1 cellular context compared by ENCODE assay signal in the genomic region with DNA sequence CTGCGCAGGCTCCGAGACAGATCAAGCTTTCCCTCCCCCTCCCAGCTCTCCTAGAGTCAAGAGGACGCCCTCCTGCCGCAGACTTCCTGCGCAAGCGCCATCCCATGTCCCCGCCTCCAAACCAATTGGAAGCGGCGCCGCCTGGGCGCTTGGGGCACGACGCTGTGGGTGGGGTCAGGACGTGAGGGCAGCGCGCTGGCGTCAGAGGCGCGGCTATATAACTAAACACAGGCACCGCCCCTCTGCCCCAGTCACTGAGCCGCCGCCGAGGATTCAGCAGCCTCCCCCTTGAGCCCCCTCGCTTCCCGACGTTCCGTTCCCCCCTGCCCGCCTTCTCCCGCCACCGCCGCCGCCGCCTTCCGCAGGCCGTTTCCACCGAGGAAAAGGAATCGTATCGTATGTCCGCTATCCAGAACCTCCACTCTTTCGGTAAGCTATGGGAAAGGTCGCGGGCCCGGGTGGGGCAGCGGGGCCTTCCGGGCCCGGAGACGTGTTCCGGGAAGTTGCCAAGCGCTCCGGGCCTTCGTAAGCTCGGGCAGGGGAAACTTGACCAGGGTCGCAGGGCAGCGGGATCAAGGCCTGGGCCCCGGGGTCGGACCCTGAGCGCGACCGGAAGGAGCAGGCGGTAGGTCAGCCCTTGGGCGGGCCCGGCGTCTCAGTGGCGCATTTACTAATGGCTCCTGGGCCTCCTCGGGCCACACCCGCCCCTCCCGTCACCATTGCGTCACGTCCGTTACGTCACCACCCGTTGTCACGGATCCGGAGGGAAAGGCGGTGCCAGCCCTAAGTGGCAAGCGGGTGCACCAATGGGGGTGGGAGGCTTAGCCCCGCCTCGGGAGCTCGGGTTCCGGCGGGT.
TF ChIP-seq lines count a peak whose summit lies in the region.

A gene (plus strand): TSS at position 245 of the 856 bp plus-strand sequence. CDS start 154 bp downstream, at position 399.

TF ChIP-seq in GM12878, 131 proteins besides CTCF, POLR2A, EP300 and RAD21 (continued from another document):
- TF ChIP-seq, protein P1, sequence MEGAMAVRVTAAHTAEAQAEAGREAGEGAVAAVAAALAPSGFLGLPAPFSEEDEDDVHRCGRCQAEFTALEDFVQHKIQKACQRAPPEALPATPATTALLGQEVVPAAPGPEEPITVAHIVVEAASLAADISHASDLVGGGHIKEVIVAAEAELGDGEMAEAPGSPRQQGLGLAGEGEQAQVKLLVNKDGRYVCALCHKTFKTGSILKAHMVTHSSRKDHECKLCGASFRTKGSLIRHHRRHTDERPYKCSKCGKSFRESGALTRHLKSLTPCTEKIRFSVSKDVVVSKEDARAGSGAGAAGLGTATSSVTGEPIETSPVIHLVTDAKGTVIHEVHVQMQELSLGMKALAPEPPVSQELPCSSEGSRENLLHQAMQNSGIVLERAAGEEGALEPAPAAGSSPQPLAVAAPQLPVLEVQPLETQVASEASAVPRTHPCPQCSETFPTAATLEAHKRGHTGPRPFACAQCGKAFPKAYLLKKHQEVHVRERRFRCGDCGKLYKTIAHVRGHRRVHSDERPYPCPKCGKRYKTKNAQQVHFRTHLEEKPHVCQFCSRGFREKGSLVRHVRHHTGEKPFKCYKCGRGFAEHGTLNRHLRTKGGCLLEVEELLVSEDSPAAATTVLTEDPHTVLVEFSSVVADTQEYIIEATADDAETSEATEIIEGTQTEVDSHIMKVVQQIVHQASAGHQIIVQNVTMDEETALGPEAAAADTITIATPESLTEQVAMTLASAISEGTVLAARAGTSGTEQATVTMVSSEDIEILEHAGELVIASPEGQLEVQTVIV (IDR thresholded peaks at IDR 0.05; ENCODE audit: borderline replicate concordance, partially characterized antibody): peak; percentile 58
- TF ChIP-seq TCF12 (IDR thresholded peaks at IDR 0.05; ENCODE audit: low read depth, low read length): peak; percentile 69; the same call in 1 of the 2 replicates
- no peak for TF ChIP-seq KDM1A (IDR thresholded peaks at IDR 0.05; ENCODE audit: borderline replicate concordance)
- TF ChIP-seq BMI1 (IDR thresholded peaks at IDR 0.05; ENCODE audit: borderline replicate concordance): peak; percentile 81
- TF ChIP-seq, protein P2, sequence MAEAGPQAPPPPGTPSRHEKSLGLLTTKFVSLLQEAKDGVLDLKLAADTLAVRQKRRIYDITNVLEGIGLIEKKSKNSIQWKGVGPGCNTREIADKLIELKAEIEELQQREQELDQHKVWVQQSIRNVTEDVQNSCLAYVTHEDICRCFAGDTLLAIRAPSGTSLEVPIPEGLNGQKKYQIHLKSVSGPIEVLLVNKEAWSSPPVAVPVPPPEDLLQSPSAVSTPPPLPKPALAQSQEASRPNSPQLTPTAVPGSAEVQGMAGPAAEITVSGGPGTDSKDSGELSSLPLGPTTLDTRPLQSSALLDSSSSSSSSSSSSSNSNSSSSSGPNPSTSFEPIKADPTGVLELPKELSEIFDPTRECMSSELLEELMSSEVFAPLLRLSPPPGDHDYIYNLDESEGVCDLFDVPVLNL (IDR thresholded peaks at IDR 0.05; ENCODE audit: low read depth, low read length): 0 out of 2 replicates have a peak, but pooled peaks have one; percentile 9
- TF ChIP-seq, protein P3, sequence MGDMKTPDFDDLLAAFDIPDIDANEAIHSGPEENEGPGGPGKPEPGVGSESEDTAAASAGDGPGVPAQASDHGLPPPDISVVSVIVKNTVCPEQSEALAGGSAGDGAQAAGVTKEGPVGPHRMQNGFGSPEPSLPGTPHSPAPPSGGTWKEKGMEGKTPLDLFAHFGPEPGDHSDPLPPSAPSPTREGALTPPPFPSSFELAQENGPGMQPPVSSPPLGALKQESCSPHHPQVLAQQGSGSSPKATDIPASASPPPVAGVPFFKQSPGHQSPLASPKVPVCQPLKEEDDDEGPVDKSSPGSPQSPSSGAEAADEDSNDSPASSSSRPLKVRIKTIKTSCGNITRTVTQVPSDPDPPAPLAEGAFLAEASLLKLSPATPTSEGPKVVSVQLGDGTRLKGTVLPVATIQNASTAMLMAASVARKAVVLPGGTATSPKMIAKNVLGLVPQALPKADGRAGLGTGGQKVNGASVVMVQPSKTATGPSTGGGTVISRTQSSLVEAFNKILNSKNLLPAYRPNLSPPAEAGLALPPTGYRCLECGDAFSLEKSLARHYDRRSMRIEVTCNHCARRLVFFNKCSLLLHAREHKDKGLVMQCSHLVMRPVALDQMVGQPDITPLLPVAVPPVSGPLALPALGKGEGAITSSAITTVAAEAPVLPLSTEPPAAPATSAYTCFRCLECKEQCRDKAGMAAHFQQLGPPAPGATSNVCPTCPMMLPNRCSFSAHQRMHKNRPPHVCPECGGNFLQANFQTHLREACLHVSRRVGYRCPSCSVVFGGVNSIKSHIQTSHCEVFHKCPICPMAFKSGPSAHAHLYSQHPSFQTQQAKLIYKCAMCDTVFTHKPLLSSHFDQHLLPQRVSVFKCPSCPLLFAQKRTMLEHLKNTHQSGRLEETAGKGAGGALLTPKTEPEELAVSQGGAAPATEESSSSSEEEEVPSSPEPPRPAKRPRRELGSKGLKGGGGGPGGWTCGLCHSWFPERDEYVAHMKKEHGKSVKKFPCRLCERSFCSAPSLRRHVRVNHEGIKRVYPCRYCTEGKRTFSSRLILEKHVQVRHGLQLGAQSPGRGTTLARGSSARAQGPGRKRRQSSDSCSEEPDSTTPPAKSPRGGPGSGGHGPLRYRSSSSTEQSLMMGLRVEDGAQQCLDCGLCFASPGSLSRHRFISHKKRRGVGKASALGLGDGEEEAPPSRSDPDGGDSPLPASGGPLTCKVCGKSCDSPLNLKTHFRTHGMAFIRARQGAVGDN (IDR thresholded peaks at IDR 0.05): peak; percentile 88
- peak; percentile 45 for TF ChIP-seq FOXK2 (IDR thresholded peaks at IDR 0.05)
- TF ChIP-seq KAT2A (conservative IDR thresholded peaks at IDR 0.05; ENCODE audit: control insufficient read depth, low read depth, low read length): no peak
